Comparison of ENCODE assay signal across 11 cellular contexts in genomic region chr3:159787794-159788205, GRCh38. TPM values are rescaled to one million over a fixed set of nuclear protein-coding genes. Genes with fewer than 3 reads are reported as not detected.
DNase-seq lines count a peak whose midpoint lies in the region; ATAC-seq and TF ChIP-seq lines count a peak whose summit lies in the region.
"Had no signal": no experiment of that assay in that cellular context is flagged by ENCODE, and none has a peak within 500 bp of the region (broad histone marks: within the 10 kb centered on the region; RNA-seq: fewer than 3 reads in every experiment).

No MANE protein-coding gene starts in this region.

- no TSS peak for BruUV-seq in Calu3 (replicated peaks; lab: Mats Ljungman, UMichigan)

- H3K27ac ChIP-seq in RWPE1 (peak overlapping the region; percentile 36; the same call in 1 of the 2 replicates), muscle layer of duodenum (ENCODE audit: low read length) (peak overlapping the region; percentile 56)

- H3K36me3 ChIP-seq in muscle layer of duodenum (ENCODE audit: control insufficient read depth in 1 of 2, insufficient read depth in 2 of 2, low read length in 2 of 2) = no peaks in the 10 kb centered on the region

- TF ChIP-seq CTCF in Calu3 (IDR thresholded peaks at IDR 0.05; ENCODE audit: unreplicated experiment) (no peak), RWPE1 (conservative IDR thresholded peaks at IDR 0.05; ENCODE audit: low read depth) (no peak)

- no peak for ATAC-seq in GM21423 (IDR thresholded peaks at IDR 0.05; ENCODE audit: unreplicated experiment)

- H3K36me3 Mint-ChIP-seq in Calu3 (ENCODE audit: insufficient read depth, unreplicated experiment) = no peaks in the 10 kb centered on the region

- H3K27me3 ChIP-seq in muscle layer of duodenum (ENCODE audit: low read depth, low read length) = no peaks in the 10 kb centered on the region

- H3K4me1 ChIP-seq in muscle layer of duodenum (ENCODE audit: control insufficient read depth in 1 of 2, insufficient read depth in 2 of 2, low read length in 2 of 2) = peaks cover 9 to 40% of the 10 kb centered on the region in 2 donors

- no peak overlapping the region for H3K4me3 ChIP-seq in muscle layer of duodenum (ENCODE audit: low read depth in 1 of 2, low read length in 2 of 2)

- no peaks in the 10 kb centered on the region for H3K27me3 Mint-ChIP-seq in Calu3 (ENCODE audit: unreplicated experiment)
- H3K27me3 Mint-ChIP-seq: dendritic cell treated with granulocyte-macrophage colony-stimulating factor and Interleukin-4, amounts not matched to agents 40 ng/mL and 50 ng/mL, for 4 days had no signal

- H3K4me3 Mint-ChIP-seq in Calu3 (ENCODE audit: low read depth, unreplicated experiment) = no peak overlapping the region
- H3K4me3 Mint-ChIP-seq: dendritic cell treated with granulocyte-macrophage colony-stimulating factor and Interleukin-4, amounts not matched to agents 40 ng/mL and 50 ng/mL, for 4 days; stimulated activated naive CD8-positive, alpha-beta T cell treated with anti-CD3 and anti-CD28 coated beads, Interleukin-15, Interleukin-2, amounts not matched to agents 100 ng/mL and 50 ng/mL, for 24 hours had no signal

- POLR2A ChIA-PET in RWPE1 (lab: Yijun Ruan, JAX; ENCODE audit: low non-redundant PET) = no interaction called here

- H3K9me3 Mint-ChIP-seq in Calu3 (ENCODE audit: low read depth, unreplicated experiment) = no peaks in the 10 kb centered on the region
- H3K9me3 Mint-ChIP-seq: dendritic cell treated with granulocyte-macrophage colony-stimulating factor and Interleukin-4, amounts not matched to agents 40 ng/mL and 50 ng/mL, for 4 days; stimulated activated naive CD8-positive, alpha-beta T cell treated with anti-CD3 and anti-CD28 coated beads, Interleukin-15, Interleukin-2, amounts not matched to agents 100 ng/mL and 50 ng/mL, for 24 hours had no signal

- H3K9me3 ChIP-seq in muscle layer of duodenum (ENCODE audit: control insufficient read depth in 1 of 2, low read length in 2 of 2) = no peaks in the 10 kb centered on the region

- intact Hi-C loops in Calu3 (cut with micrococcal nuclease; ENCODE audit: unreplicated experiment) = loop anchor here (1.0 to 10.0 kb wide), 4 partner anchors 12 to 613 kb away; no protein-coding TSS in a partner anchor

- peak overlapping the region; percentile 71 for H3K27ac Mint-ChIP-seq in Calu3 (ENCODE audit: unreplicated experiment)
- H3K27ac Mint-ChIP-seq: dendritic cell treated with granulocyte-macrophage colony-stimulating factor and Interleukin-4, amounts not matched to agents 40 ng/mL and 50 ng/mL, for 4 days; stimulated activated naive CD8-positive, alpha-beta T cell treated with anti-CD3 and anti-CD28 coated beads, Interleukin-15, Interleukin-2, amounts not matched to agents 100 ng/mL and 50 ng/mL, for 24 hours had no signal

- CTCF ChIA-PET in Calu3 (lab: Charles Lee) = interaction anchor here (0.7 to 2.2 kb wide), 8 partner anchors 9 to 525 kb away, joined by 3 to 11 read pairs (median 4); no protein-coding TSS in a partner anchor
- CTCF ChIA-PET in RWPE1 (lab: Yijun Ruan, JAX) = interaction anchor here (0.5 to 2.1 kb wide), 3 partner anchors 13 to 25 kb away, joined by 3 to 7 read pairs (median 3); no protein-coding TSS in a partner anchor

- DNase-seq in Calu3 = peak; percentile 53
- DNase-seq in RWPE1 (ENCODE audit: low spot score) = no peak
- DNase-seq in fibroblast of gingiva (ENCODE audit: low read depth) = peak; percentile 30
- DNase-seq in HK-2 (ENCODE audit: unreplicated experiment) = no peak
- DNase-seq in GF-D8 (lab: John Stamatoyannopoulos, UW) = no peak
- DNase-seq in putamen (ENCODE audit: low spot score) = no peak
- DNase-seq: T1000 had no signal

- H3K4me1 Mint-ChIP-seq in Calu3 (ENCODE audit: low read depth, unreplicated experiment) = peaks cover 80% of the 10 kb centered on the region

RNA-seq across cellular contexts. Expression of gene SCHIP1, which starts 51.9 kb away (rescaled TPM):
- 1.2 and 2.6 TPM in 2 replicates for total RNA-seq in Calu3 (2022)

Comparison
In these comparisons a context has a peak if more than half of its experiments do, and no peak if none do; other contexts are left out.
1. DNase-seq: peak in Calu3 (single experiment) and fibroblast of gingiva (single experiment); none in RWPE1 (single experiment), HK-2 (single experiment), GF-D8 (single experiment) and putamen (single experiment).